Comparison of ENCODE assay signal across 1 cellular context in the genomic region with DNA sequence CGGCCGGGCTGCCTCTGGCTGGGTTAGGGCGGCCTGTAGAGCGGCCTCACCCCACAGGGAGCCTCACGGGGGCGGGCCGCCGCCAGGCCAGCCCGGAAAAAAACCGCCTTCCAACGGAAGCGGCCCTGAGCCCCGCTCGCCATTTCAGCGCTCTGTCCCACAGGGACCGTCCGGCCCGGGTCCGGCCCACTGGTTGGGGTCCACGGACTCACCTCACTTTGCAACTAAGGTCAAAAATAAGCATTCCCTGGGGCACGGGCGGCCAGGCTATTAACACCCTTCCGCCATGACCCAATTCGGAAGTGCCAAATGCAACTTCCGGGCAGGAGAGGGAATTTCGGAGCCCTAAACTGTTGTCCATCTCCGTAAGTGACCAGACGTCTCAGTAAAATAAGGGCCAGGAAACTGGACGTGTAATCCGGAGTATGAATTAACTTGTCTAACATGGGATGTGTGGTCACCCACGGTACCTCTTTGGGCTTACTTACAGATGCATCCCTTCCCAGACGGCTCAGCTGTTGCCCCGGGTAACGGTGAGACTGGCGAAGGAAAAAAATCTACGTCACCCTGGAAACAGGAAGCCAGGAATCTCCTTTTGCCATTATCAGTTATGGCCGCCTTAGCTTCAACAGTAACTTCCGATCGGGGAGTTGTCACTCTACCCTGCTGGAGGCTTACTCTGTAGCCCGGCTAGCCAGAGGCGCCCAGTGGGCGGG.
A peak's percentile ranks its signal among the peaks of the same experiment; 100 is the strongest.
TF ChIP-seq lines count a peak whose summit lies in the region.

A gene with protein sequence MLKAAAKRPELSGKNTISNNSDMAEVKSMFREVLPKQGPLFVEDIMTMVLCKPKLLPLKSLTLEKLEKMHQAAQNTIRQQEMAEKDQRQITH (minus strand): TSS at position 548 of the 716 bp plus-strand sequence. CDS start 1,023 bp downstream, outside the sequence.

TF ChIP-seq in HepG2, 621 proteins besides CTCF, POLR2A, EP300 and RAD21 (continued from another document and continues in another):
- TF ChIP-seq, protein P1, sequence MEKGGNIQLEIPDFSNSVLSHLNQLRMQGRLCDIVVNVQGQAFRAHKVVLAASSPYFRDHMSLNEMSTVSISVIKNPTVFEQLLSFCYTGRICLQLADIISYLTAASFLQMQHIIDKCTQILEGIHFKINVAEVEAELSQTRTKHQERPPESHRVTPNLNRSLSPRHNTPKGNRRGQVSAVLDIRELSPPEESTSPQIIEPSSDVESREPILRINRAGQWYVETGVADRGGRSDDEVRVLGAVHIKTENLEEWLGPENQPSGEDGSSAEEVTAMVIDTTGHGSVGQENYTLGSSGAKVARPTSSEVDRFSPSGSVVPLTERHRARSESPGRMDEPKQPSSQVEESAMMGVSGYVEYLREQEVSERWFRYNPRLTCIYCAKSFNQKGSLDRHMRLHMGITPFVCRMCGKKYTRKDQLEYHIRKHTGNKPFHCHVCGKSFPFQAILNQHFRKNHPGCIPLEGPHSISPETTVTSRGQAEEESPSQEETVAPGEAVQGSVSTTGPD (CRISPR knock-in tag; IDR thresholded peaks at IDR 0.05) = no peak
- TF ChIP-seq TAF1 (CRISPR knock-in tag; IDR thresholded peaks at IDR 0.05) = peak; percentile 77
- no peak; the same call in 1 of the 2 replicates for TF ChIP-seq ZNF136 (CRISPR knock-in tag; IDR thresholded peaks at IDR 0.05; ENCODE audit: low read depth)
- TF ChIP-seq RBFOX2 (IDR thresholded peaks at IDR 0.05; ENCODE audit: low read depth, low read length) = peak; percentile 93
- no peak; the same call in 1 of the 2 replicates for TF ChIP-seq PITX1 (CRISPR knock-in tag; IDR thresholded peaks at IDR 0.05)
- TF ChIP-seq ZNF468 (CRISPR knock-in tag; IDR thresholded peaks at IDR 0.05) = no peak
- TF ChIP-seq ZNF234 (CRISPR knock-in tag; conservative IDR thresholded peaks at IDR 0.05) = 0 out of 2 replicates have a peak, but pooled peaks have one; percentile 39
- TF ChIP-seq, protein P2, sequence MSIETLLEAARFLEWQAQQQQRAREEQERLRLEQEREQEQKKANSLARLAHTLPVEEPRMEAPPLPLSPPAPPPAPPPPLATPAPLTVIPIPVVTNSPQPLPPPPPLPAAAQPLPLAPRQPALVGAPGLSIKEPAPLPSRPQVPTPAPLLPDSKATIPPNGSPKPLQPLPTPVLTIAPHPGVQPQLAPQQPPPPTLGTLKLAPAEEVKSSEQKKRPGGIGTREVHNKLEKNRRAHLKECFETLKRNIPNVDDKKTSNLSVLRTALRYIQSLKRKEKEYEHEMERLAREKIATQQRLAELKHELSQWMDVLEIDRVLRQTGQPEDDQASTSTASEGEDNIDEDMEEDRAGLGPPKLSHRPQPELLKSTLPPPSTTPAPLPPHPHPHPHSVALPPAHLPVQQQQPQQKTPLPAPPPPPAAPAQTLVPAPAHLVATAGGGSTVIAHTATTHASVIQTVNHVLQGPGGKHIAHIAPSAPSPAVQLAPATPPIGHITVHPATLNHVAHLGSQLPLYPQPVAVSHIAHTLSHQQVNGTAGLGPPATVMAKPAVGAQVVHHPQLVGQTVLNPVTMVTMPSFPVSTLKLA (IDR thresholded peaks at IDR 0.05) = no peak
- no peak for TF ChIP-seq ZNF282 (IDR thresholded peaks at IDR 0.05; ENCODE audit: partially characterized antibody)
- TF ChIP-seq, protein P3, sequence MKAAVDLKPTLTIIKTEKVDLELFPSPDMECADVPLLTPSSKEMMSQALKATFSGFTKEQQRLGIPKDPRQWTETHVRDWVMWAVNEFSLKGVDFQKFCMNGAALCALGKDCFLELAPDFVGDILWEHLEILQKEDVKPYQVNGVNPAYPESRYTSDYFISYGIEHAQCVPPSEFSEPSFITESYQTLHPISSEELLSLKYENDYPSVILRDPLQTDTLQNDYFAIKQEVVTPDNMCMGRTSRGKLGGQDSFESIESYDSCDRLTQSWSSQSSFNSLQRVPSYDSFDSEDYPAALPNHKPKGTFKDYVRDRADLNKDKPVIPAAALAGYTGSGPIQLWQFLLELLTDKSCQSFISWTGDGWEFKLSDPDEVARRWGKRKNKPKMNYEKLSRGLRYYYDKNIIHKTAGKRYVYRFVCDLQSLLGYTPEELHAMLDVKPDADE (CRISPR knock-in tag; IDR thresholded peaks at IDR 0.05) = no peak
- TF ChIP-seq, protein P4, sequence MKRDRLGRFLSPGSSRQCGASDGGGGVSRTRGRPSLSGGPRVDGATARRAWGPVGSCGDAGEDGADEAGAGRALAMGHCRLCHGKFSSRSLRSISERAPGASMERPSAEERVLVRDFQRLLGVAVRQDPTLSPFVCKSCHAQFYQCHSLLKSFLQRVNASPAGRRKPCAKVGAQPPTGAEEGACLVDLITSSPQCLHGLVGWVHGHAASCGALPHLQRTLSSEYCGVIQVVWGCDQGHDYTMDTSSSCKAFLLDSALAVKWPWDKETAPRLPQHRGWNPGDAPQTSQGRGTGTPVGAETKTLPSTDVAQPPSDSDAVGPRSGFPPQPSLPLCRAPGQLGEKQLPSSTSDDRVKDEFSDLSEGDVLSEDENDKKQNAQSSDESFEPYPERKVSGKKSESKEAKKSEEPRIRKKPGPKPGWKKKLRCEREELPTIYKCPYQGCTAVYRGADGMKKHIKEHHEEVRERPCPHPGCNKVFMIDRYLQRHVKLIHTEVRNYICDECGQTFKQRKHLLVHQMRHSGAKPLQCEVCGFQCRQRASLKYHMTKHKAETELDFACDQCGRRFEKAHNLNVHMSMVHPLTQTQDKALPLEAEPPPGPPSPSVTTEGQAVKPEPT (CRISPR knock-in tag; IDR thresholded peaks at IDR 0.05; ENCODE audit: low read depth) = no peak
- TF ChIP-seq, protein P5, sequence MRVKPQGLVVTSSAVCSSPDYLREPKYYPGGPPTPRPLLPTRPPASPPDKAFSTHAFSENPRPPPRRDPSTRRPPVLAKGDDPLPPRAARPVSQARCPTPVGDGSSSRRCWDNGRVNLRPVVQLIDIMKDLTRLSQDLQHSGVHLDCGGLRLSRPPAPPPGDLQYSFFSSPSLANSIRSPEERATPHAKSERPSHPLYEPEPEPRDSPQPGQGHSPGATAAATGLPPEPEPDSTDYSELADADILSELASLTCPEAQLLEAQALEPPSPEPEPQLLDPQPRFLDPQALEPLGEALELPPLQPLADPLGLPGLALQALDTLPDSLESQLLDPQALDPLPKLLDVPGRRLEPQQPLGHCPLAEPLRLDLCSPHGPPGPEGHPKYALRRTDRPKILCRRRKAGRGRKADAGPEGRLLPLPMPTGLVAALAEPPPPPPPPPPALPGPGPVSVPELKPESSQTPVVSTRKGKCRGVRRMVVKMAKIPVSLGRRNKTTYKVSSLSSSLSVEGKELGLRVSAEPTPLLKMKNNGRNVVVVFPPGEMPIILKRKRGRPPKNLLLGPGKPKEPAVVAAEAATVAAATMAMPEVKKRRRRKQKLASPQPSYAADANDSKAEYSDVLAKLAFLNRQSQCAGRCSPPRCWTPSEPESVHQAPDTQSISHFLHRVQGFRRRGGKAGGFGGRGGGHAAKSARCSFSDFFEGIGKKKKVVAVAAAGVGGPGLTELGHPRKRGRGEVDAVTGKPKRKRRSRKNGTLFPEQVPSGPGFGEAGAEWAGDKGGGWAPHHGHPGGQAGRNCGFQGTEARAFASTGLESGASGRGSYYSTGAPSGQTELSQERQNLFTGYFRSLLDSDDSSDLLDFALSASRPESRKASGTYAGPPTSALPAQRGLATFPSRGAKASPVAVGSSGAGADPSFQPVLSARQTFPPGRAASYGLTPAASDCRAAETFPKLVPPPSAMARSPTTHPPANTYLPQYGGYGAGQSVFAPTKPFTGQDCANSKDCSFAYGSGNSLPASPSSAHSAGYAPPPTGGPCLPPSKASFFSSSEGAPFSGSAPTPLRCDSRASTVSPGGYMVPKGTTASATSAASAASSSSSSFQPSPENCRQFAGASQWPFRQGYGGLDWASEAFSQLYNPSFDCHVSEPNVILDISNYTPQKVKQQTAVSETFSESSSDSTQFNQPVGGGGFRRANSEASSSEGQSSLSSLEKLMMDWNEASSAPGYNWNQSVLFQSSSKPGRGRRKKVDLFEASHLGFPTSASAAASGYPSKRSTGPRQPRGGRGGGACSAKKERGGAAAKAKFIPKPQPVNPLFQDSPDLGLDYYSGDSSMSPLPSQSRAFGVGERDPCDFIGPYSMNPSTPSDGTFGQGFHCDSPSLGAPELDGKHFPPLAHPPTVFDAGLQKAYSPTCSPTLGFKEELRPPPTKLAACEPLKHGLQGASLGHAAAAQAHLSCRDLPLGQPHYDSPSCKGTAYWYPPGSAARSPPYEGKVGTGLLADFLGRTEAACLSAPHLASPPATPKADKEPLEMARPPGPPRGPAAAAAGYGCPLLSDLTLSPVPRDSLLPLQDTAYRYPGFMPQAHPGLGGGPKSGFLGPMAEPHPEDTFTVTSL (CRISPR knock-in tag; IDR thresholded peaks at IDR 0.05; ENCODE audit: borderline replicate concordance) = peak; percentile 60; the same call in 1 of the 2 replicates
- no peak for TF ChIP-seq REL (CRISPR knock-in tag; conservative IDR thresholded peaks at IDR 0.05)
- TF ChIP-seq SKI (IDR thresholded peaks at IDR 0.05; ENCODE audit: partially characterized antibody) = peak; percentile 39
- TF ChIP-seq FOXJ3 (CRISPR knock-in tag; IDR thresholded peaks at IDR 0.05; ENCODE audit: borderline replicate concordance) = peak; percentile 54; the same call in 1 of the 2 replicates
- no peak for TF ChIP-seq ZNF790 (CRISPR knock-in tag; IDR thresholded peaks at IDR 0.05; ENCODE audit: borderline replicate concordance)
- TF ChIP-seq ZNF775 (CRISPR knock-in tag; IDR thresholded peaks at IDR 0.05; ENCODE audit: borderline replicate concordance) = no peak
- no peak for TF ChIP-seq CHD2 (IDR thresholded peaks at IDR 0.05; ENCODE audit: low read depth, low read length)
- no peak for TF ChIP-seq MLLT10 (CRISPR knock-in tag; IDR thresholded peaks at IDR 0.05)
- TF ChIP-seq HOXA7 (CRISPR knock-in tag; IDR thresholded peaks at IDR 0.05) = no peak
- TF ChIP-seq, protein P6, sequence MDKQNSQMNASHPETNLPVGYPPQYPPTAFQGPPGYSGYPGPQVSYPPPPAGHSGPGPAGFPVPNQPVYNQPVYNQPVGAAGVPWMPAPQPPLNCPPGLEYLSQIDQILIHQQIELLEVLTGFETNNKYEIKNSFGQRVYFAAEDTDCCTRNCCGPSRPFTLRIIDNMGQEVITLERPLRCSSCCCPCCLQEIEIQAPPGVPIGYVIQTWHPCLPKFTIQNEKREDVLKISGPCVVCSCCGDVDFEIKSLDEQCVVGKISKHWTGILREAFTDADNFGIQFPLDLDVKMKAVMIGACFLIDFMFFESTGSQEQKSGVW (CRISPR knock-in tag; IDR thresholded peaks at IDR 0.05; ENCODE audit: borderline replicate concordance) = no peak
- 0 out of 2 replicates have a peak, but pooled peaks have one; percentile 53 for TF ChIP-seq TOPORS (CRISPR knock-in tag; IDR thresholded peaks at IDR 0.05)
- TF ChIP-seq, protein P7, sequence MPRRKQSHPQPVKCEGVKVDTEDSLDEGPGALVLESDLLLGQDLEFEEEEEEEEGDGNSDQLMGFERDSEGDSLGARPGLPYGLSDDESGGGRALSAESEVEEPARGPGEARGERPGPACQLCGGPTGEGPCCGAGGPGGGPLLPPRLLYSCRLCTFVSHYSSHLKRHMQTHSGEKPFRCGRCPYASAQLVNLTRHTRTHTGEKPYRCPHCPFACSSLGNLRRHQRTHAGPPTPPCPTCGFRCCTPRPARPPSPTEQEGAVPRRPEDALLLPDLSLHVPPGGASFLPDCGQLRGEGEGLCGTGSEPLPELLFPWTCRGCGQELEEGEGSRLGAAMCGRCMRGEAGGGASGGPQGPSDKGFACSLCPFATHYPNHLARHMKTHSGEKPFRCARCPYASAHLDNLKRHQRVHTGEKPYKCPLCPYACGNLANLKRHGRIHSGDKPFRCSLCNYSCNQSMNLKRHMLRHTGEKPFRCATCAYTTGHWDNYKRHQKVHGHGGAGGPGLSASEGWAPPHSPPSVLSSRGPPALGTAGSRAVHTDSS (CRISPR knock-in tag; conservative IDR thresholded peaks at IDR 0.05) = no peak
- TF ChIP-seq, protein P8, sequence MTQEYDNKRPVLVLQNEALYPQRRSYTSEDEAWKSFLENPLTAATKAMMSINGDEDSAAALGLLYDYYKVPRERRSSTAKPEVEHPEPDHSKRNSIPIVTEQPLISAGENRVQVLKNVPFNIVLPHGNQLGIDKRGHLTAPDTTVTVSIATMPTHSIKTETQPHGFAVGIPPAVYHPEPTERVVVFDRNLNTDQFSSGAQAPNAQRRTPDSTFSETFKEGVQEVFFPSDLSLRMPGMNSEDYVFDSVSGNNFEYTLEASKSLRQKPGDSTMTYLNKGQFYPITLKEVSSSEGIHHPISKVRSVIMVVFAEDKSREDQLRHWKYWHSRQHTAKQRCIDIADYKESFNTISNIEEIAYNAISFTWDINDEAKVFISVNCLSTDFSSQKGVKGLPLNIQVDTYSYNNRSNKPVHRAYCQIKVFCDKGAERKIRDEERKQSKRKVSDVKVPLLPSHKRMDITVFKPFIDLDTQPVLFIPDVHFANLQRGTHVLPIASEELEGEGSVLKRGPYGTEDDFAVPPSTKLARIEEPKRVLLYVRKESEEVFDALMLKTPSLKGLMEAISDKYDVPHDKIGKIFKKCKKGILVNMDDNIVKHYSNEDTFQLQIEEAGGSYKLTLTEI (CRISPR knock-in tag; conservative IDR thresholded peaks at IDR 0.05) = no peak
- TF ChIP-seq ISX (CRISPR knock-in tag; conservative IDR thresholded peaks at IDR 0.05) = no peak; the same call in none of the 2 replicates
- TF ChIP-seq ZNF251 (CRISPR knock-in tag; IDR thresholded peaks at IDR 0.05) = no peak
- TF ChIP-seq GABPA (IDR thresholded peaks at IDR 0.05; ENCODE audit: low read depth, low read length) = peak; percentile 77
- TF ChIP-seq GABPA (CRISPR knock-in tag; IDR thresholded peaks at IDR 0.05; ENCODE audit: low read depth) = peak; percentile 94
- TF ChIP-seq EZH2 (conservative IDR thresholded peaks at IDR 0.05; ENCODE audit: low read depth, low read length) = no peak
- TF ChIP-seq NR2F1 (CRISPR knock-in tag; IDR thresholded peaks at IDR 0.05) = no peak
- no peak for TF ChIP-seq KLF9 (CRISPR knock-in tag; IDR thresholded peaks at IDR 0.05; ENCODE audit: low read depth)
- no peak; the same call in 1 of the 2 replicates for TF ChIP-seq ZNF709 (CRISPR knock-in tag; IDR thresholded peaks at IDR 0.05)
- 0 out of 2 replicates have a peak, but pooled peaks have one; percentile 54 for TF ChIP-seq SALL2 (CRISPR knock-in tag; IDR thresholded peaks at IDR 0.05)
- no peak for TF ChIP-seq ZNF629 (CRISPR knock-in tag; conservative IDR thresholded peaks at IDR 0.05)
- TF ChIP-seq, protein P9, sequence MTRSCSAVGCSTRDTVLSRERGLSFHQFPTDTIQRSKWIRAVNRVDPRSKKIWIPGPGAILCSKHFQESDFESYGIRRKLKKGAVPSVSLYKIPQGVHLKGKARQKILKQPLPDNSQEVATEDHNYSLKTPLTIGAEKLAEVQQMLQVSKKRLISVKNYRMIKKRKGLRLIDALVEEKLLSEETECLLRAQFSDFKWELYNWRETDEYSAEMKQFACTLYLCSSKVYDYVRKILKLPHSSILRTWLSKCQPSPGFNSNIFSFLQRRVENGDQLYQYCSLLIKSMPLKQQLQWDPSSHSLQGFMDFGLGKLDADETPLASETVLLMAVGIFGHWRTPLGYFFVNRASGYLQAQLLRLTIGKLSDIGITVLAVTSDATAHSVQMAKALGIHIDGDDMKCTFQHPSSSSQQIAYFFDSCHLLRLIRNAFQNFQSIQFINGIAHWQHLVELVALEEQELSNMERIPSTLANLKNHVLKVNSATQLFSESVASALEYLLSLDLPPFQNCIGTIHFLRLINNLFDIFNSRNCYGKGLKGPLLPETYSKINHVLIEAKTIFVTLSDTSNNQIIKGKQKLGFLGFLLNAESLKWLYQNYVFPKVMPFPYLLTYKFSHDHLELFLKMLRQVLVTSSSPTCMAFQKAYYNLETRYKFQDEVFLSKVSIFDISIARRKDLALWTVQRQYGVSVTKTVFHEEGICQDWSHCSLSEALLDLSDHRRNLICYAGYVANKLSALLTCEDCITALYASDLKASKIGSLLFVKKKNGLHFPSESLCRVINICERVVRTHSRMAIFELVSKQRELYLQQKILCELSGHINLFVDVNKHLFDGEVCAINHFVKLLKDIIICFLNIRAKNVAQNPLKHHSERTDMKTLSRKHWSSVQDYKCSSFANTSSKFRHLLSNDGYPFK (CRISPR knock-in tag; IDR thresholded peaks at IDR 0.05; ENCODE audit: borderline replicate concordance) = peak; percentile 98
